ENCODE assay signal across 8 cellular contexts in the genomic region with DNA sequence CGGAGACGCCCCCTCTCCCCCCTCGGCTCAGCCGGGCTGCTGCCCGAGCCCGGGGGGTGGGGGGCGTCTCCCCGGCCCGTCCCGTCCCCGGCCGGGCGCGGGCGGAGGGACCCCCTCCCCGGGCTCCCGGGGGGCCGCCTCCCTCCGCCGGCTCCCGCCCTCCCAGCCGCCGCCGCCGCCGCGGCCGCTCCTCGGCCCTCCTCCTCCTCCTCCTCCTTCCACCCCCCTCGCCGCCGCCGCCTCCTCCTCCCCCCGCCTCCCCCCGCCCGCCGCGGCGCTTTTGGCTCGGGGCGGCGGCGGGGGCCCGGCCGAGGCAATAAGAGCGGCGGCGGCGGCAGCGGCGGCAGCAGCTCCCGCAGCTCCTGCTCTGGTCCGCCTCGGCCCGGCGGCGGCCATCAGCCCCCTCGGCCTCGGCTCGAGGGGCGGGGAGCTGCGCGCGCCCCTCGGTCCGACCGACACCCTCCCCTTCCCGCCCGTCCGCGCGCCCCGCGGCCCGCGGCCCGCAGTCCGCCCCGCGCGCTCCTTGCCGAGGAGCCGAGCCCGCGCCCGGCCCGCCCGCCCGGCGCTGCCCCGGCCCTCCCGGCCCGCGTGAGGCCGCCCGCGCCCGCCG. TPM values are rescaled to one million over a fixed set of nuclear protein-coding genes. Genes with fewer than 3 reads are reported as not detected.
DNase-seq lines count a peak whose midpoint lies in the region; ATAC-seq and TF ChIP-seq lines count a peak whose summit lies in the region.

No MANE protein-coding gene starts in this region.

- TF ChIP-seq CTCF in left lung (IDR thresholded peaks at IDR 0.05): no peak

- POLR2A ChIA-PET in CD8-positive, alpha-beta memory T cell (lab: Charles Lee): interaction anchor here (0.6 to 1.4 kb wide), 4 partner anchors 90 to 502 kb away, joined by 3 to 11 read pairs (median 6); partner anchors contain the start of genes ATP5F1E, NELFCD and VAPB

- H3K4me3 ChIP-seq in CD8-positive, alpha-beta memory T cell (ENCODE audit: low read length): no peak overlapping the region
- H3K4me3 ChIP-seq in left lung: peak overlapping the region; percentile 40 to 72

- peak; percentile 14 for ATAC-seq in GM21529 (IDR thresholded peaks at IDR 0.05; ENCODE audit: unreplicated experiment)
- peak; percentile 63 for ATAC-seq in left lung
- no peak for ATAC-seq in HG03457 (IDR thresholded peaks at IDR 0.05; ENCODE audit: unreplicated experiment)

- H3K27ac Mint-ChIP-seq in CD8-positive, alpha-beta memory T cell: peak overlapping the region in 2 of 8 donors; percentile 81 to 94

- no peaks in the 10 kb centered on the region for H3K9me3 ChIP-seq in CD8-positive, alpha-beta memory T cell (ENCODE audit: low read length)
- no peaks in the 10 kb centered on the region for H3K9me3 ChIP-seq in left lung

- H3K27me3 ChIP-seq in CD8-positive, alpha-beta memory T cell (ENCODE audit: insufficient read depth, low read length, poor library complexity, severe bottlenecking): no peaks in the 10 kb centered on the region
- H3K27me3 ChIP-seq in left lung: no peaks in the 10 kb centered on the region

- intact Hi-C loops in left lung (cut with DNase I): no loop called here

- DNase-seq in CD8-positive, alpha-beta memory T cell: peak; percentile 69 to 85 (median 75)
- DNase-seq in NCI-H1092 (lab: John Stamatoyannopoulos, UW) (peak; percentile 79), cerebellum (ENCODE audit: low spot score) (peak; percentile 74), left lung (peak; percentile 84 to 94)
- DNase-seq in activated CD4-positive, alpha-beta T cell treated with anti-CD3 and anti-CD28 coated beads for 24 hours (ENCODE audit: low read depth in 2 of 2): peak; percentile 56 to 65
- DNase-seq in stimulated activated CD4-positive, alpha-beta T cell treated with anti-CD3 and anti-CD28 coated beads, Interleukin-2, amount 100 ng/mL, for 48 hours: peak; percentile 58 to 63

- peaks cover 0 to 5% (median 0%) of the 10 kb centered on the region in 5 donors for H3K9me3 Mint-ChIP-seq in CD8-positive, alpha-beta memory T cell

- peaks cover 0 to 25% (median 0%) of the 10 kb centered on the region in 3 donors for H3K36me3 Mint-ChIP-seq in CD8-positive, alpha-beta memory T cell

- H3K36me3 ChIP-seq in CD8-positive, alpha-beta memory T cell (ENCODE audit: insufficient read depth, low read length): no peaks in the 10 kb centered on the region
- peaks cover 0 to 6% of the 10 kb centered on the region in 2 donors for H3K36me3 ChIP-seq in left lung

- peak overlapping the region; percentile 87 for H3K27ac ChIP-seq in CD8-positive, alpha-beta memory T cell (ENCODE audit: low read depth, low read length)
- H3K27ac ChIP-seq in left lung: peak overlapping the region; percentile 91 to 99

- peaks cover 0 to 5% of the 10 kb centered on the region in 2 donors for H3K27me3 Mint-ChIP-seq in CD8-positive, alpha-beta memory T cell

- H3K4me1 ChIP-seq in CD8-positive, alpha-beta memory T cell (ENCODE audit: insufficient read depth, low read length): peaks cover 36% of the 10 kb centered on the region
- peaks cover 22 to 46% of the 10 kb centered on the region in 2 donors for H3K4me1 ChIP-seq in left lung

- CTCF ChIA-PET in CD8-positive, alpha-beta memory T cell (lab: Charles Lee): interaction anchor here (1.0 kb wide), 1 partner anchor 91 kb away, joined by 3 read pairs; no protein-coding TSS in a partner anchor

- peaks cover 43 to 58% (median 46%) of the 10 kb centered on the region in 3 donors for H3K4me1 Mint-ChIP-seq in CD8-positive, alpha-beta memory T cell

- peak overlapping the region in 5 of 7 donors; percentile 78 to 97 (median 84) for H3K4me3 Mint-ChIP-seq in CD8-positive, alpha-beta memory T cell

RNA-seq across cellular contexts. Expression of gene GNAS, which starts 38.7 kb away (rescaled TPM):
- 100 to 1,000 TPM; 637 to 666 TPM for total RNA-seq in CD8-positive, alpha-beta memory T cell
- polyA plus RNA-seq in CD8-positive, alpha-beta memory T cell: 218 TPM
- total RNA-seq in cerebellum (376 TPM), left lung (1,000 to 10,000 TPM in 1 of 2 donors, 100 to 1,000 TPM in 1; 723 to 1,158 TPM)

RNA-seq across cellular contexts. Expression of gene GNAS-AS1, which starts 40.5 kb away (rescaled TPM):
- total RNA-seq in CD8-positive, alpha-beta memory T cell: under 1 TPM; 0.55 to 0.68 TPM
- polyA plus RNA-seq in CD8-positive, alpha-beta memory T cell: not detected
- total RNA-seq in cerebellum (2.0 TPM), left lung (1 to 10 TPM; 1.5 TPM)
